Comparison of ENCODE assay signal across 17 cellular contexts in genomic region chr11:71465054-71465453, GRCh38. TPM values are rescaled to one million over a fixed set of nuclear protein-coding genes. Genes with fewer than 3 reads are reported as not detected.
A peak's percentile ranks its signal among the peaks of the same experiment; 100 is the strongest.
DNase-seq lines count a peak whose midpoint lies in the region; ATAC-seq and TF ChIP-seq lines count a peak whose summit lies in the region.
"Had no signal": no experiment of that assay in that cellular context is flagged by ENCODE, and none has a peak within 500 bp of the region (broad histone marks: within the 10 kb centered on the region; RNA-seq: fewer than 3 reads in every experiment).

No MANE protein-coding gene starts in this region.

- TF ChIP-seq CTCF in natural killer cell (IDR thresholded peaks at IDR 0.05), result no peak
- TF ChIP-seq CTCF in endothelial cell (IDR thresholded peaks at IDR 0.05; ENCODE audit: unreplicated experiment), result no peak
- no peak for TF ChIP-seq CTCF in upper lobe of left lung (IDR thresholded peaks at IDR 0.05)

- no peak overlapping the region for H3K27ac Mint-ChIP-seq in natural killer cell treated with Interleukin-12 subunit alpha and Interleukin-12 subunit beta and Interleukin-15 and Interleukin-18, amount 100 ng/mL, for 72 hours
- peak overlapping the region in 1 of 2 donors; percentile 29 for H3K27ac Mint-ChIP-seq in natural killer cell
- no peak overlapping the region for H3K27ac Mint-ChIP-seq in endothelial cell (ENCODE audit: unreplicated experiment)
- H3K27ac Mint-ChIP-seq: HFFc6 had no signal

- H3K9me3 ChIP-seq in effector memory CD4-positive, alpha-beta T cell (ENCODE audit: control insufficient read depth, low read length), result no peaks in the 10 kb centered on the region
- no peaks in the 10 kb centered on the region for H3K9me3 ChIP-seq in upper lobe of left lung

- WGBS in upper lobe of left lung, 2 donors, result 95 to 97% methylated on average over 4 of the region's 4 CpGs

- no peak for ATAC-seq in natural killer cell treated with Interleukin-12 subunit alpha and Interleukin-12 subunit beta and Interleukin-15 and Interleukin-18, amount 100 ng/mL, for 72 hours
- no peak for ATAC-seq in natural killer cell
- no peak for ATAC-seq in upper lobe of left lung (ENCODE audit: low FRiP score in 2 of 2)

- peaks cover 37% of the 10 kb centered on the region for H3K36me3 Mint-ChIP-seq in natural killer cell treated with Interleukin-12 subunit alpha and Interleukin-12 subunit beta and Interleukin-15 and Interleukin-18, amount 100 ng/mL, for 72 hours
- peaks cover 25% of the 10 kb centered on the region for H3K36me3 Mint-ChIP-seq in natural killer cell
- H3K36me3 Mint-ChIP-seq in endothelial cell (ENCODE audit: low read depth, unreplicated experiment), result peaks cover 65% of the 10 kb centered on the region

- TF ChIP-seq EP300 in upper lobe of left lung (IDR thresholded peaks at IDR 0.05), result no peak

- no peak overlapping the region for H3K27ac ChIP-seq in effector memory CD4-positive, alpha-beta T cell (ENCODE audit: insufficient read depth, low read length, poor library complexity, severe bottlenecking)
- H3K27ac ChIP-seq in upper lobe of left lung, result no peak overlapping the region
- H3K27ac ChIP-seq: C4-2B had no signal

- no peak for TF ChIP-seq POLR2A in upper lobe of left lung (IDR thresholded peaks at IDR 0.05)

- H3K9me3 Mint-ChIP-seq in natural killer cell treated with Interleukin-12 subunit alpha and Interleukin-12 subunit beta and Interleukin-15 and Interleukin-18, amount 100 ng/mL, for 72 hours, result no peaks in the 10 kb centered on the region
- H3K9me3 Mint-ChIP-seq in natural killer cell (no peaks in the 10 kb centered on the region), endothelial cell (ENCODE audit: unreplicated experiment) (no peaks in the 10 kb centered on the region)
- H3K9me3 Mint-ChIP-seq: HFFc6 had no signal

- DNase-seq in natural killer cell treated with Interleukin-12 subunit alpha and Interleukin-12 subunit beta and Interleukin-15 and Interleukin-18, amount 100 ng/mL, for 72 hours (ENCODE audit: low spot score), result peak; percentile 18
- DNase-seq in natural killer cell, result no peak
- no peak for DNase-seq in endothelial cell (ENCODE audit: low spot score)
- peak; percentile 22 for DNase-seq in posterior vena cava (ENCODE audit: low spot score)
- DNase-seq in effector memory CD4-positive, alpha-beta T cell, result no peak
- no peak for DNase-seq in EL
- DNase-seq in upper lobe of left lung, result no peak
- DNase-seq: DND-41, GDM1, HFFc6, KBM-7, MV-4-11, NCI-H1417, NCI-H187 treated with DMSO at 0.1 percent for 48 hours, NCI-H446, NCI-H69 had no signal

- H3K36me3 ChIP-seq in effector memory CD4-positive, alpha-beta T cell (ENCODE audit: control insufficient read depth, insufficient read depth, low read length), result peaks cover 42% of the 10 kb centered on the region
- peaks cover 0 to 61% (median 39%) of the 10 kb centered on the region in 4 donors for H3K36me3 ChIP-seq in upper lobe of left lung

- H3K27me3 ChIP-seq in effector memory CD4-positive, alpha-beta T cell (replicated peaks; ENCODE audit: control insufficient read depth, insufficient read depth, low read length, poor library complexity, severe bottlenecking), result no peaks in the 10 kb centered on the region
- no peaks in the 10 kb centered on the region for H3K27me3 ChIP-seq in upper lobe of left lung

- intact Hi-C loops in natural killer cell (cut with micrococcal nuclease) (no loop called here), posterior vena cava (cut with DNase I) (no loop called here)

- H3K4me3 Mint-ChIP-seq in natural killer cell treated with Interleukin-12 subunit alpha and Interleukin-12 subunit beta and Interleukin-15 and Interleukin-18, amount 100 ng/mL, for 72 hours, result no peak overlapping the region
- H3K4me3 Mint-ChIP-seq in natural killer cell (no peak overlapping the region), endothelial cell (ENCODE audit: unreplicated experiment) (peak overlapping the region; percentile 56)
- H3K4me3 Mint-ChIP-seq: HFFc6 had no signal

- no peak overlapping the region for H3K4me3 ChIP-seq in effector memory CD4-positive, alpha-beta T cell (ENCODE audit: insufficient read depth, low read depth, low read length, poor library complexity, severe bottlenecking)
- H3K4me3 ChIP-seq in upper lobe of left lung, result no peak overlapping the region

- no peaks in the 10 kb centered on the region for H3K27me3 Mint-ChIP-seq in natural killer cell treated with Interleukin-12 subunit alpha and Interleukin-12 subunit beta and Interleukin-15 and Interleukin-18, amount 100 ng/mL, for 72 hours
- H3K27me3 Mint-ChIP-seq in natural killer cell (ENCODE audit: low read depth in 2 of 2) (no peaks in the 10 kb centered on the region), endothelial cell (ENCODE audit: unreplicated experiment) (peaks cover 5% of the 10 kb centered on the region)

- H3K4me1 ChIP-seq in effector memory CD4-positive, alpha-beta T cell (ENCODE audit: control insufficient read depth, insufficient read depth, low read length, poor library complexity, severe bottlenecking), result no peaks in the 10 kb centered on the region
- H3K4me1 ChIP-seq in upper lobe of left lung, result no peaks in the 10 kb centered on the region

- peaks cover 6 to 15% of the 10 kb centered on the region in 2 donors for H3K4me1 Mint-ChIP-seq in natural killer cell treated with Interleukin-12 subunit alpha and Interleukin-12 subunit beta and Interleukin-15 and Interleukin-18, amount 100 ng/mL, for 72 hours (ENCODE audit: low read depth in 2 of 2)
- H3K4me1 Mint-ChIP-seq in natural killer cell, result peaks cover 6 to 7% of the 10 kb centered on the region in 2 donors
- H3K4me1 Mint-ChIP-seq in endothelial cell (ENCODE audit: unreplicated experiment), result peaks cover 5% of the 10 kb centered on the region

RNA-seq across cellular contexts. Expression of gene NADSYN1, which starts 12.1 kb away (rescaled TPM):
- 100 to 1,000 TPM; 117 to 129 TPM for total RNA-seq in natural killer cell treated with Interleukin-12 subunit alpha and Interleukin-12 subunit beta and Interleukin-15 and Interleukin-18, amount 100 ng/mL, for 72 hours
- total RNA-seq in natural killer cell (100 to 1,000 TPM; 134 to 156 (median 150) TPM), endothelial cell (ENCODE audit: unreplicated experiment) (69.0 TPM), posterior vena cava (10 to 100 TPM; 38.7 to 48.1 TPM), upper lobe of left lung (100 to 1,000 TPM in 2 of 6 donors, 10 to 100 TPM in 4; 46.8 to 248 (median 79.5) TPM)

RNA-seq across cellular contexts. Expression of gene DHCR7, which starts 16.9 kb away (rescaled TPM):
- 100 to 1,000 TPM in 1 of 2 donors, 10 to 100 TPM in 1; 75.8 to 104 TPM for total RNA-seq in natural killer cell treated with Interleukin-12 subunit alpha and Interleukin-12 subunit beta and Interleukin-15 and Interleukin-18, amount 100 ng/mL, for 72 hours
- 10 to 100 TPM; 12.5 to 18.1 (median 15.9) TPM for total RNA-seq in natural killer cell
- 130 TPM for total RNA-seq in endothelial cell (ENCODE audit: unreplicated experiment)
- total RNA-seq in posterior vena cava, result 10 to 100 TPM; 14.9 to 15.5 TPM
- total RNA-seq in upper lobe of left lung, result 10 to 100 TPM in 5 of 6 donors, 1 to 10 TPM in 1; 5.2 to 96.1 (median 66.4) TPM

Comparison
In these comparisons a context has a peak if more than half of its experiments do, and no peak if none do; other contexts are left out.
1. DNase-seq: peak in natural killer cell treated with Interleukin-12 subunit alpha and Interleukin-12 subunit beta and Interleukin-15 and Interleukin-18, amount 100 ng/mL, for 72 hours (single experiment) and posterior vena cava (single experiment); none in natural killer cell (single experiment), endothelial cell (single experiment), effector memory CD4-positive, alpha-beta T cell (0 of 3), EL (single experiment) and upper lobe of left lung (0 of 2).